17 cellular contexts compared by ENCODE assay signal in the genomic region with DNA sequence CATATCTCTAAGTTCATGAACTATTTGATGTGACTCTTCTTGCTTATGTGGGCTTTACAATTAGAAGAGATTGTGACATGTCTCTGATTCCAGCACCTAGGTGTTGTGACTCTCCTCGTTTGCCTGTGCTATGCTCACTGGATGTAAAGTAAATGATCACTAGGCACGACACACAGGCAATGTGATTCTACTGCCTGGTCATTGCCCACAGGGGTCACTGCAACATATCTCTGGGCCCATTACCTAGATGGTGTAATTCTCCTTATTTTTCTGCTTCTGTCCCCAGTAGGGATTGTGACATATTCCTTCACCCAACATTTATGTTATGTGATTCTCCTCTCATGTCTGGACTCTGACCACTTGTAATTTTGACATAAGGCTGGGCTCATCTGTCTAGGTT.
A peak's percentile ranks its signal among the peaks of the same experiment; 100 is the strongest.
DNase-seq lines count a peak whose midpoint lies in the region; ATAC-seq and TF ChIP-seq lines count a peak whose summit lies in the region.
"Had no signal": no experiment of that assay in that cellular context is flagged by ENCODE, and none has a peak within 500 bp of the region (broad histone marks: within the 10 kb centered on the region; RNA-seq: fewer than 3 reads in every experiment).

No MANE protein-coding gene starts in this region.

- H3K27ac ChIP-seq in GM23338 (ENCODE audit: low read depth) (no peak overlapping the region), endodermal cell (ENCODE audit: low read depth, low read length) (no peak overlapping the region)
- H3K27ac ChIP-seq: 22Rv1; A549; BLaER1 treated with 17β-estradiol and CSF1 and Interleukin-3, amounts not matched to agents 10 nM and 100 nM; C4-2B had no signal

- H3K4me1 Mint-ChIP-seq in GM23338 (no peaks in the 10 kb centered on the region), endodermal cell (no peaks in the 10 kb centered on the region)
- H3K4me1 Mint-ChIP-seq: B cell had no signal

- ATAC-seq in GM23338 (no peak), GM18870 (IDR thresholded peaks at IDR 0.05; ENCODE audit: unreplicated experiment) (no peak)
- ATAC-seq: A549; CD8-positive, alpha-beta T cell had no signal

- WGBS in endodermal cell (ENCODE audit: insufficient coverage in 1 of 2, insufficient read length in 1 of 2), 2 experiments: 53 to 59% methylated on average over 2 of the region's 2 CpGs

- H3K9me3 ChIP-seq in endodermal cell (ENCODE audit: control insufficient read depth, low read length): peaks cover 36% of the 10 kb centered on the region
- H3K9me3 ChIP-seq: Caco-2 had no signal

- H3K9me3 Mint-ChIP-seq in GM23338: peaks cover 96% of the 10 kb centered on the region
- H3K9me3 Mint-ChIP-seq in endodermal cell: peaks cover 39% of the 10 kb centered on the region

- no peaks in the 10 kb centered on the region for H3K36me3 ChIP-seq in GM23338 (ENCODE audit: insufficient read depth)
- no peaks in the 10 kb centered on the region for H3K36me3 ChIP-seq in endodermal cell (ENCODE audit: control insufficient read depth, insufficient read depth, low read length)
- H3K36me3 ChIP-seq: BLaER1 treated with 17β-estradiol and CSF1 and Interleukin-3, amounts not matched to agents 10 nM and 100 nM had no signal

- H3K4me1 ChIP-seq in GM23338 (ENCODE audit: insufficient read depth): no peaks in the 10 kb centered on the region
- H3K4me1 ChIP-seq in endodermal cell (ENCODE audit: control insufficient read depth, insufficient read depth, low read length): no peaks in the 10 kb centered on the region
- H3K4me1 ChIP-seq: A549; BLaER1 treated with 17β-estradiol and CSF1 and Interleukin-3, amounts not matched to agents 10 nM and 100 nM; Caco-2 had no signal

- peak; percentile 21 for DNase-seq in GM23338 (ENCODE audit: low spot score)
- no peak for DNase-seq in endodermal cell
- peak; percentile 20 for DNase-seq in kidney tubule cell (ENCODE audit: low spot score)
- DNase-seq in cerebellum (ENCODE audit: low spot score): no peak
- DNase-seq: AML-193; Caco-2; Calu3; CD4-positive, alpha-beta T cell; CD8-positive, alpha-beta T cell; DMS79 treated with DMSO at 0.1 percent for 48 hours; GF-D8 had no signal

- peak; percentile 39 to 58 for TF ChIP-seq CTCF in GM23338 (conservative IDR thresholded peaks at IDR 0.05; ENCODE audit: low read depth in 2 of 2)
- TF ChIP-seq CTCF in endodermal cell (conservative IDR thresholded peaks at IDR 0.05): peak; percentile 58

- no peak overlapping the region for H2AFZ ChIP-seq in GM23338

- H3K9ac ChIP-seq in endodermal cell (ENCODE audit: extremely low read depth, low read length, poor library complexity, severe bottlenecking): no peak overlapping the region
- H3K9ac ChIP-seq: BLaER1 treated with 17β-estradiol and CSF1 and Interleukin-3, amounts not matched to agents 10 nM and 100 nM had no signal

- no peaks in the 10 kb centered on the region for H3K9me2 ChIP-seq in GM23338 (ENCODE audit: insufficient read depth)

- H3K27ac Mint-ChIP-seq in GM23338 (no peak overlapping the region), endodermal cell (no peak overlapping the region)
- H3K27ac Mint-ChIP-seq: B cell; CD4-positive, alpha-beta T cell; CD8-positive, alpha-beta T cell had no signal

- no peak overlapping the region for H3K4me2 ChIP-seq in GM23338
- H3K4me2 ChIP-seq: A549; BLaER1 treated with 17β-estradiol and CSF1 and Interleukin-3, amounts not matched to agents 10 nM and 100 nM had no signal

- H4K20me1 ChIP-seq in GM23338 (replicated peaks; ENCODE audit: insufficient read depth): no peaks in the 10 kb centered on the region
- H4K20me1 ChIP-seq: BLaER1 treated with 17β-estradiol and CSF1 and Interleukin-3, amounts not matched to agents 10 nM and 100 nM had no signal

- H3K4me3 Mint-ChIP-seq in GM23338 (no peak overlapping the region), endodermal cell (no peak overlapping the region)
- H3K4me3 Mint-ChIP-seq: B cell; CD4-positive, alpha-beta T cell; CD8-positive, alpha-beta T cell had no signal

- H3K4me3 ChIP-seq in GM23338 (no peak overlapping the region), endodermal cell (ENCODE audit: low read length) (no peak overlapping the region)
- H3K4me3 ChIP-seq: A549; BLaER1 treated with 17β-estradiol and CSF1 and Interleukin-3, amounts not matched to agents 10 nM and 100 nM had no signal

- H3K36me3 Mint-ChIP-seq in GM23338 (ENCODE audit: low read depth): peaks cover 28% of the 10 kb centered on the region
- H3K36me3 Mint-ChIP-seq in endodermal cell (ENCODE audit: low read depth): no peaks in the 10 kb centered on the region
- H3K36me3 Mint-ChIP-seq: CD8-positive, alpha-beta T cell had no signal

- no peaks in the 10 kb centered on the region for H3F3A ChIP-seq in GM23338 (replicated peaks; ENCODE audit: low read depth)

- H3K27me3 Mint-ChIP-seq in GM23338 (ENCODE audit: insufficient read depth, low read depth, poor library complexity): peaks cover 4% of the 10 kb centered on the region
- H3K27me3 Mint-ChIP-seq in endodermal cell (ENCODE audit: insufficient read depth): peaks cover 14% of the 10 kb centered on the region
- H3K27me3 Mint-ChIP-seq: B cell; CD4-positive, alpha-beta T cell had no signal

- no peaks in the 10 kb centered on the region for H3K79me2 ChIP-seq in GM23338 (replicated peaks; ENCODE audit: insufficient read depth)

- H3K27me3 ChIP-seq in GM23338 (ENCODE audit: insufficient read depth) (no peaks in the 10 kb centered on the region), endodermal cell (ENCODE audit: control insufficient read depth, insufficient read depth, low read length, poor library complexity, severe bottlenecking) (no peaks in the 10 kb centered on the region)

TF ChIP-seq in GM23338, 12 proteins besides CTCF, POLR2A, EP300 and RAD21 (continues in another document):
- no peak for TF ChIP-seq ZNF114 (CRISPR knock-in tag; IDR thresholded peaks at IDR 0.05)
- TF ChIP-seq NANOG (IDR thresholded peaks at IDR 0.05; ENCODE audit: borderline replicate concordance): no peak
- no peak for TF ChIP-seq STAT1 (IDR thresholded peaks at IDR 0.05; ENCODE audit: unreplicated experiment)
- no peak for TF ChIP-seq ZNF331 (CRISPR knock-in tag; IDR thresholded peaks at IDR 0.05; ENCODE audit: low read depth)
- TF ChIP-seq EZH2 (IDR thresholded peaks at IDR 0.05; ENCODE audit: low read depth, unreplicated experiment): no peak
- TF ChIP-seq, protein P1, sequence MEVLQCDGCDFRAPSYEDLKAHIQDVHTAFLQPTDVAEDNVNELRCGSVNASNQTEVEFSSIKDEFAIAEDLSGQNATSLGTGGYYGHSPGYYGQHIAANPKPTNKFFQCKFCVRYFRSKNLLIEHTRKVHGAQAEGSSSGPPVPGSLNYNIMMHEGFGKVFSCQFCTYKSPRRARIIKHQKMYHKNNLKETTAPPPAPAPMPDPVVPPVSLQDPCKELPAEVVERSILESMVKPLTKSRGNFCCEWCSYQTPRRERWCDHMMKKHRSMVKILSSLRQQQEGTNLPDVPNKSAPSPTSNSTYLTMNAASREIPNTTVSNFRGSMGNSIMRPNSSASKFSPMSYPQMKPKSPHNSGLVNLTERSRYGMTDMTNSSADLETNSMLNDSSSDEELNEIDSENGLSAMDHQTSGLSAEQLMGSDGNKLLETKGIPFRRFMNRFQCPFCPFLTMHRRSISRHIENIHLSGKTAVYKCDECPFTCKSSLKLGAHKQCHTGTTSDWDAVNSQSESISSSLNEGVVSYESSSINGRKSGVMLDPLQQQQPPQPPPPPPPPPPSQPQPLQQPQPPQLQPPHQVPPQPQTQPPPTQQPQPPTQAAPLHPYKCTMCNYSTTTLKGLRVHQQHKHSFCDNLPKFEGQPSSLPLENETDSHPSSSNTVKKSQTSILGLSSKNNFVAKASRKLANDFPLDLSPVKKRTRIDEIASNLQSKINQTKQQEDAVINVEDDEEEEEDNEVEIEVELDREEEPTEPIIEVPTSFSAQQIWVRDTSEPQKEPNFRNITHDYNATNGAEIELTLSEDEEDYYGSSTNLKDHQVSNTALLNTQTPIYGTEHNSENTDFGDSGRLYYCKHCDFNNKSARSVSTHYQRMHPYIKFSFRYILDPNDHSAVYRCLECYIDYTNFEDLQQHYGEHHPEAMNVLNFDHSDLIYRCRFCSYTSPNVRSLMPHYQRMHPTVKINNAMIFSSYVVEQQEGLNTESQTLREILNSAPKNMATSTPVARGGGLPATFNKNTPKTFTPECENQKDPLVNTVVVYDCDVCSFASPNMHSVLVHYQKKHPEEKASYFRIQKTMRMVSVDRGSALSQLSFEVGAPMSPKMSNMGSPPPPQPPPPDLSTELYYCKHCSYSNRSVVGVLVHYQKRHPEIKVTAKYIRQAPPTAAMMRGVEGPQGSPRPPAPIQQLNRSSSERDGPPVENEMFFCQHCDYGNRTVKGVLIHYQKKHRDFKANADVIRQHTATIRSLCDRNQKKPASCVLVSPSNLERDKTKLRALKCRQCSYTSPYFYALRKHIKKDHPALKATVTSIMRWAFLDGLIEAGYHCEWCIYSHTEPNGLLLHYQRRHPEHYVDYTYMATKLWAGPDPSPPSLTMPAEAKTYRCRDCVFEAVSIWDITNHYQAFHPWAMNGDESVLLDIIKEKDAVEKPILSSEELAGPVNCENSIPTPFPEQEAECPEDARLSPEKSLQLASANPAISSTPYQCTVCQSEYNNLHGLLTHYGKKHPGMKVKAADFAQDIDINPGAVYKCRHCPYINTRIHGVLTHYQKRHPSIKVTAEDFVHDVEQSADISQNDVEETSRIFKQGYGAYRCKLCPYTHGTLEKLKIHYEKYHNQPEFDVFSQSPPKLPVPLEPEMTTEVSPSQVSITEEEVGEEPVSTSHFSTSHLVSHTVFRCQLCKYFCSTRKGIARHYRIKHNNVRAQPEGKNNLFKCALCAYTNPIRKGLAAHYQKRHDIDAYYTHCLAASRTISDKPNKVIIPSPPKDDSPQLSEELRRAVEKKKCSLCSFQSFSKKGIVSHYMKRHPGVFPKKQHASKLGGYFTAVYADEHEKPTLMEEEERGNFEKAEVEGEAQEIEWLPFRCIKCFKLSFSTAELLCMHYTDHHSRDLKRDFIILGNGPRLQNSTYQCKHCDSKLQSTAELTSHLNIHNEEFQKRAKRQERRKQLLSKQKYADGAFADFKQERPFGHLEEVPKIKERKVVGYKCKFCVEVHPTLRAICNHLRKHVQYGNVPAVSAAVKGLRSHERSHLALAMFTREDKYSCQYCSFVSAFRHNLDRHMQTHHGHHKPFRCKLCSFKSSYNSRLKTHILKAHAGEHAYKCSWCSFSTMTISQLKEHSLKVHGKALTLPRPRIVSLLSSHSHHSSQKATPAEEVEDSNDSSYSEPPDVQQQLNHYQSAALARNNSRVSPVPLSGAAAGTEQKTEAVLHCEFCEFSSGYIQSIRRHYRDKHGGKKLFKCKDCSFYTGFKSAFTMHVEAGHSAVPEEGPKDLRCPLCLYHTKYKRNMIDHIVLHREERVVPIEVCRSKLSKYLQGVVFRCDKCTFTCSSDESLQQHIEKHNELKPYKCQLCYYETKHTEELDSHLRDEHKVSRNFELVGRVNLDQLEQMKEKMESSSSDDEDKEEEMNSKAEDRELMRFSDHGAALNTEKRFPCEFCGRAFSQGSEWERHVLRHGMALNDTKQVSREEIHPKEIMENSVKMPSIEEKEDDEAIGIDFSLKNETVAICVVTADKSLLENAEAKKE (CRISPR knock-in tag; IDR thresholded peaks at IDR 0.05): no peak
- no peak for TF ChIP-seq POLR2AphosphoS5 (IDR thresholded peaks at IDR 0.05; ENCODE audit: low read depth)
- no peak for TF ChIP-seq EZH2phosphoT487 (IDR thresholded peaks at IDR 0.05; ENCODE audit: unreplicated experiment)
- no peak for TF ChIP-seq JUNB (IDR thresholded peaks at IDR 0.05; ENCODE audit: unreplicated experiment)

Comparison
In these comparisons a context has a peak if more than half of its experiments do, and no peak if none do; other contexts are left out.
1. DNase-seq: peak in GM23338 (single experiment) and kidney tubule cell (single experiment); none in endodermal cell (single experiment) and cerebellum (single experiment).